In the genomic region with DNA sequence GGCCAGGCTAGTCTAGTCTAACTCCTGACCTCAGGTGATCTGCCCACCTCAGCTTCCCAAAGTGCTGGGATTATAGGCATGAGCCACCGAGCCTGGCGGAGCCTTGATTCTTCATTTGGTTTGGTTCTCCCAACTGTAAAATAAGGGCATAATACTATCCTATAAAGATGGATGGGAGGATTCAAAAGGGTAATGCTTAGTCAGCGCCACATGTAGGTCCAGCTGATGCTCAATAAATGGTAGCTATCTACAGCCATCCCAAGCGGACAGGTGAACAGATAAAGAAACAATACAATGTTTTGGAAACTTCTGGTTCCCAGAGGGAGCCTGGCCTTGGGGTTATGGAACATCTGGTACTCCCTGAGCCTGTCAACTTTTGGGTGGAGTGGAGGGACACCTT, we compare ENCODE assay signal across 18 cellular contexts. TPM values are rescaled to one million over a fixed set of nuclear protein-coding genes. Genes with fewer than 3 reads are reported as not detected.
DNase-seq lines count a peak whose midpoint lies in the region; ATAC-seq, FAIRE-seq and TF ChIP-seq lines count a peak whose summit lies in the region.
"Had no signal": no experiment of that assay in that cellular context is flagged by ENCODE, and none has a peak within 500 bp of the region (broad histone marks: within the 10 kb centered on the region; RNA-seq: fewer than 3 reads in every experiment).

No MANE protein-coding gene starts in this region.

- H3K36me3 Mint-ChIP-seq in endodermal cell (ENCODE audit: low read depth), result no peaks in the 10 kb centered on the region
- peaks cover 19% of the 10 kb centered on the region for H3K36me3 Mint-ChIP-seq in stimulated activated effector memory CD8-positive, alpha-beta T cell treated with anti-CD3 and anti-CD28 coated beads, Interleukin-12 subunit alpha, Interleukin-12 subunit beta, amount 100 ng/mL, for 72 hours
- H3K36me3 Mint-ChIP-seq in naive thymus-derived CD4-positive, alpha-beta T cell, result peaks cover 0 to 2% (median 0%) of the 10 kb centered on the region in 5 donors

- no peaks in the 10 kb centered on the region for H3K9me2 ChIP-seq in PC-9 (ENCODE audit: insufficient read depth)

- no peak overlapping the region for H3K4ac ChIP-seq in IMR-90 (ENCODE audit: low read depth, low read length)

- intact Hi-C loops in IMR-90 (cut with micrococcal nuclease) (no loop called here), K562 (cut with micrococcal nuclease) (no loop called here), PC-9 (cut with micrococcal nuclease; ENCODE audit: unreplicated experiment) (no loop called here)
- intact Hi-C loops in naive thymus-derived CD4-positive, alpha-beta T cell (cut with micrococcal nuclease), result no loop called here

- H3K9me1 ChIP-seq in IMR-90 (ENCODE audit: insufficient read depth, low read length) (no peaks in the 10 kb centered on the region), K562 (ENCODE audit: control insufficient read depth, insufficient read depth, low read length) (no peaks in the 10 kb centered on the region)

- no peak overlapping the region for H4K8ac ChIP-seq in IMR-90 (ENCODE audit: low read depth in 2 of 2, low read length in 2 of 2)

- TF ChIP-seq POLR2A in IMR-90 (IDR thresholded peaks at IDR 0.05; ENCODE audit: low read depth, low read length) (no peak), K562 (conservative IDR thresholded peaks at IDR 0.05) (no peak)

- H3K27ac ChIP-seq in IMR-90 (ENCODE audit: insufficient read depth, low read length) (no peak overlapping the region), K562 (ENCODE audit: extremely low read depth, low read depth, low read length) (no peak overlapping the region), endodermal cell (ENCODE audit: low read depth, low read length) (no peak overlapping the region), PC-9 (no peak overlapping the region)
- H3K27ac ChIP-seq in naive thymus-derived CD4-positive, alpha-beta T cell (ENCODE audit: low read depth, low read length), result no peak overlapping the region
- H3K27ac ChIP-seq: C4-2B had no signal

- H4K20me1 ChIP-seq in IMR-90 (ENCODE audit: insufficient read depth, low read length) (no peaks in the 10 kb centered on the region), K562 (replicated peaks; ENCODE audit: control insufficient read depth, insufficient read depth, low read length) (no peaks in the 10 kb centered on the region), PC-9 (ENCODE audit: insufficient read depth) (no peaks in the 10 kb centered on the region)

- H3K4me1 ChIP-seq in IMR-90 (ENCODE audit: control insufficient read depth, insufficient read depth, low read length) (no peaks in the 10 kb centered on the region), K562 (replicated peaks in 1 of 2; ENCODE audit: control insufficient read depth in 2 of 2, insufficient read depth in 2 of 2, low read length in 2 of 2) (peaks cover 2 to 8% of the 10 kb centered on the region in 2 experiments; a peak in 2 of 5 replicates), endodermal cell (ENCODE audit: control insufficient read depth, insufficient read depth, low read length) (no peaks in the 10 kb centered on the region), PC-9 (replicated peaks; ENCODE audit: insufficient read depth) (no peaks in the 10 kb centered on the region)
- H3K4me1 ChIP-seq in naive thymus-derived CD4-positive, alpha-beta T cell (ENCODE audit: control insufficient read depth in 2 of 2, insufficient read depth in 2 of 2, low read length in 2 of 2), result no peaks in the 10 kb centered on the region

- H3K4me3 Mint-ChIP-seq in endodermal cell, result no peak overlapping the region
- H3K4me3 Mint-ChIP-seq in stimulated activated effector memory CD8-positive, alpha-beta T cell treated with anti-CD3 and anti-CD28 coated beads, Interleukin-12 subunit alpha, Interleukin-12 subunit beta, amount 100 ng/mL, for 72 hours, result no peak overlapping the region
- no peak overlapping the region for H3K4me3 Mint-ChIP-seq in naive thymus-derived CD4-positive, alpha-beta T cell
- H3K4me3 Mint-ChIP-seq: CD4-positive, alpha-beta T cell; GM23338 had no signal

- H3K36me3 ChIP-seq in IMR-90 (ENCODE audit: control insufficient read depth, insufficient read depth, low read length) (no peaks in the 10 kb centered on the region), K562 (ENCODE audit: control insufficient read depth, insufficient read depth, low read length) (no peaks in the 10 kb centered on the region), endodermal cell (ENCODE audit: control insufficient read depth, insufficient read depth, low read length) (no peaks in the 10 kb centered on the region), PC-9 (ENCODE audit: low read depth) (no peaks in the 10 kb centered on the region)
- no peaks in the 10 kb centered on the region for H3K36me3 ChIP-seq in naive thymus-derived CD4-positive, alpha-beta T cell (ENCODE audit: control insufficient read depth in 2 of 3, insufficient read depth in 3 of 3, low read length in 3 of 3)

- H3K4me3 ChIP-seq in IMR-90 (ENCODE audit: insufficient read depth, low read depth, low read length), result no peak overlapping the region
- H3K4me3 ChIP-seq in K562, result no peak overlapping the region
- no peak overlapping the region for H3K4me3 ChIP-seq in endodermal cell (ENCODE audit: low read length)
- no peak overlapping the region for H3K4me3 ChIP-seq in naive thymus-derived CD4-positive, alpha-beta T cell (ENCODE audit: low read length)
- H3K4me3 ChIP-seq in PC-9, result no peak overlapping the region
- H3K4me3 ChIP-seq: GM23338 had no signal

- H2AK5ac ChIP-seq in IMR-90 (ENCODE audit: low read depth, low read length), result no peak overlapping the region

- ATAC-seq in IMR-90 (ENCODE audit: low read depth) (no peak), K562 (no peak), GM21786 (IDR thresholded peaks at IDR 0.05; ENCODE audit: unreplicated experiment) (no peak)
- ATAC-seq in stimulated activated effector memory CD8-positive, alpha-beta T cell treated with anti-CD3 and anti-CD28 coated beads, Interleukin-12 subunit alpha, Interleukin-12 subunit beta, amount 100 ng/mL, for 72 hours, result no peak
- no peak for ATAC-seq in naive thymus-derived CD4-positive, alpha-beta T cell
- ATAC-seq: GM23338 had no signal

- H2BK5ac ChIP-seq in IMR-90 (ENCODE audit: low read depth, low read length, poor library complexity, severe bottlenecking), result no peak overlapping the region

- no CpG with 5 or more reads among the region's 4 CpGs for WGBS in IMR-90 (ENCODE audit: extremely low coverage in 2 of 2, insufficient read length in 1 of 2), 2 experiments
- 53% methylated on average over 4 of the region's 4 CpGs for WGBS in K562 (ENCODE audit: insufficient coverage, low coverage, missing lambda C conversion rate)
- WGBS in endodermal cell (ENCODE audit: insufficient coverage in 1 of 2, insufficient read length in 1 of 2), 2 experiments, result 90 to 95% methylated on average over 2 to 4 of the region's 4 CpGs

- no peaks in the 10 kb centered on the region for H3K9me3 Mint-ChIP-seq in endodermal cell
- no peaks in the 10 kb centered on the region for H3K9me3 Mint-ChIP-seq in stimulated activated effector memory CD8-positive, alpha-beta T cell treated with anti-CD3 and anti-CD28 coated beads, Interleukin-12 subunit alpha, Interleukin-12 subunit beta, amount 100 ng/mL, for 72 hours
- H3K9me3 Mint-ChIP-seq in naive thymus-derived CD4-positive, alpha-beta T cell, result no peaks in the 10 kb centered on the region
- H3K9me3 Mint-ChIP-seq: CD4-positive, alpha-beta T cell; GM23338 had no signal

- BruUV-seq in IMR-90 (replicated peaks; lab: Mats Ljungman, UMichigan) (no TSS peak), K562 (replicated peaks; lab: Mats Ljungman, UMichigan) (no TSS peak), PC-9 (replicated peaks; lab: Mats Ljungman, UMichigan) (no TSS peak)

- no peak for TF ChIP-seq EP300 in K562 (IDR thresholded peaks at IDR 0.05; ENCODE audit: low read length)

- FAIRE-seq in K562 (lab: Jason Lieb, UNC), result no peak
- FAIRE-seq: GM12891, H54 had no signal

- H2AK9ac ChIP-seq in IMR-90 (replicated peaks; ENCODE audit: low read depth, low read length, poor library complexity), result no peak overlapping the region

- TF ChIP-seq CTCF in IMR-90 (conservative IDR thresholded peaks at IDR 0.05; ENCODE audit: low read depth, low read length) (no peak), K562 (IDR thresholded peaks at IDR 0.05 in 2 of 3, conservative IDR thresholded peaks at IDR 0.05 in 1 of 3; ENCODE audit: insufficient read depth in 2 of 3, low read depth in 1 of 3, low read length in 3 of 3) (no peak), endodermal cell (conservative IDR thresholded peaks at IDR 0.05) (no peak), PC-9 (conservative IDR thresholded peaks at IDR 0.05) (no peak)

- no peaks in the 10 kb centered on the region; the same call in 1 of the 2 replicates for H3F3A ChIP-seq in PC-9 (ENCODE audit: insufficient read depth, low read depth)

- no peaks in the 10 kb centered on the region for H3K79me2 ChIP-seq in K562 (ENCODE audit: control insufficient read depth, insufficient read depth, low read length)
- 0 out of 2 replicates have a peak, but pooled peaks cover 4% of the 10 kb centered on the region for H3K79me2 ChIP-seq in PC-9 (ENCODE audit: low read depth)

- dilution Hi-C loops in IMR-90 (cut with HindIII; ENCODE audit: low sequenced_read_pairs, unreplicated experiment), result no loop called here

- H2BK20ac ChIP-seq in IMR-90 (ENCODE audit: low read depth, low read length), result no peak overlapping the region

- H4K5ac ChIP-seq in IMR-90 (ENCODE audit: low read depth, low read length), result no peak overlapping the region

- H3K4me1 Mint-ChIP-seq in endodermal cell, result no peaks in the 10 kb centered on the region
- no peaks in the 10 kb centered on the region for H3K4me1 Mint-ChIP-seq in stimulated activated effector memory CD8-positive, alpha-beta T cell treated with anti-CD3 and anti-CD28 coated beads, Interleukin-12 subunit alpha, Interleukin-12 subunit beta, amount 100 ng/mL, for 72 hours
- peaks cover 0 to 2% (median 0%) of the 10 kb centered on the region in 7 donors for H3K4me1 Mint-ChIP-seq in naive thymus-derived CD4-positive, alpha-beta T cell
- H3K4me1 Mint-ChIP-seq: GM23338 had no signal

- no peak overlapping the region for H2BK15ac ChIP-seq in IMR-90 (ENCODE audit: low read depth, low read length)

- CTCF ChIA-PET in IMR-90 (lab: Yijun Ruan, JAX), result no interaction called here
- CTCF ChIA-PET in K562 (lab: Yijun Ruan, JAX; ENCODE audit: low intra/inter-chr PET ratio), result no interaction called here
- CTCF ChIA-PET in naive thymus-derived CD4-positive, alpha-beta T cell (lab: Charles Lee), result interaction anchor here (0.6 to 0.7 kb wide), 2 partner anchors 9 to 22 kb away, joined by 3 read pairs; no protein-coding TSS in a partner anchor
- CTCF ChIA-PET in PC-9 (lab: Charles Lee), result no interaction called here

- H3K4me2 ChIP-seq in IMR-90 (ENCODE audit: low read depth, low read length) (no peak overlapping the region), K562 (ENCODE audit: insufficient read depth, low read length) (no peak overlapping the region), PC-9 (no peak overlapping the region)
- H3K4me2 ChIP-seq: GM23338 had no signal

- H3K14ac ChIP-seq in IMR-90 (replicated peaks; ENCODE audit: low read depth, low read length), result no peak overlapping the region

- H3K23ac ChIP-seq in IMR-90 (ENCODE audit: low read depth, low read length), result no peak overlapping the region

- no peak overlapping the region for H3K9ac ChIP-seq in IMR-90 (ENCODE audit: low read depth, low read length)
- no peak overlapping the region for H3K9ac ChIP-seq in K562 (ENCODE audit: insufficient read depth in 1 of 2, low read depth in 2 of 2, low read length in 2 of 2)
- no peak overlapping the region for H3K9ac ChIP-seq in endodermal cell (ENCODE audit: extremely low read depth, low read length, poor library complexity, severe bottlenecking)

- no peak overlapping the region for H3K27ac Mint-ChIP-seq in endodermal cell
- H3K27ac Mint-ChIP-seq in stimulated activated effector memory CD8-positive, alpha-beta T cell treated with anti-CD3 and anti-CD28 coated beads, Interleukin-12 subunit alpha, Interleukin-12 subunit beta, amount 100 ng/mL, for 72 hours, result peak overlapping the region; percentile 40
- no peak overlapping the region for H3K27ac Mint-ChIP-seq in naive thymus-derived CD4-positive, alpha-beta T cell
- H3K27ac Mint-ChIP-seq: CD4-positive, alpha-beta T cell; GM23338 had no signal

- no peaks in the 10 kb centered on the region; a peak in 1 of 4 replicates for H3K79me1 ChIP-seq in IMR-90 (ENCODE audit: low read depth in 1 of 2, low read length in 2 of 2)

- no peak overlapping the region for H3K18ac ChIP-seq in IMR-90 (ENCODE audit: low read depth, low read length)

- H2AFZ ChIP-seq in IMR-90 (replicated peaks; ENCODE audit: low read length, poor library complexity), result no peak overlapping the region
- no peak overlapping the region for H2AFZ ChIP-seq in K562 (ENCODE audit: low read depth, low read length)
- H2AFZ ChIP-seq in PC-9, result no peak overlapping the region
- H2AFZ ChIP-seq: GM23338 had no signal

- in situ Hi-C loops in IMR-90 (cut with MboI; ENCODE audit: low sequenced_read_pairs) (no loop called here), K562 (cut with MboI) (no loop called here)

- H3K9me3 ChIP-seq in IMR-90 (ENCODE audit: control insufficient read depth, insufficient read depth, low read length) (no peaks in the 10 kb centered on the region), K562 (replicated peaks; ENCODE audit: control insufficient read depth, insufficient read depth, low read depth, low read length) (no peaks in the 10 kb centered on the region), endodermal cell (ENCODE audit: control insufficient read depth, low read length) (no peaks in the 10 kb centered on the region), PC-9 (ENCODE audit: insufficient read depth, low read depth) (no peaks in the 10 kb centered on the region)
- no peaks in the 10 kb centered on the region for H3K9me3 ChIP-seq in naive thymus-derived CD4-positive, alpha-beta T cell (ENCODE audit: control insufficient read depth in 2 of 3, low read length in 3 of 3)

- no peak for DNase-seq in IMR-90
- DNase-seq in K562 (ENCODE audit: extremely low read depth in 1 of 4, low spot score in 3 of 4), result peak in 1 of 4 experiments; percentile 15
- peak; percentile 13 for DNase-seq in endodermal cell
- DNase-seq in stimulated activated effector memory CD8-positive, alpha-beta T cell treated with anti-CD3 and anti-CD28 coated beads, Interleukin-12 subunit alpha, Interleukin-12 subunit beta, amount 100 ng/mL, for 72 hours (ENCODE audit: low spot score in 2 of 2), result no peak
- DNase-seq in naive thymus-derived CD4-positive, alpha-beta T cell, result no peak
- no peak for DNase-seq in DMS153 (lab: John Stamatoyannopoulos, UW)
- DNase-seq in PC-9, result no peak
- DNase-seq: AML-193; CD4-positive, alpha-beta T cell; DMS53; DND-41; EL; HCEC 1CT had no signal

- H3K27me3 ChIP-seq in IMR-90 (ENCODE audit: control insufficient read depth, insufficient read depth, low read length) (no peaks in the 10 kb centered on the region), K562 (ENCODE audit: control insufficient read depth in 2 of 2, insufficient read depth in 2 of 2, low read length in 2 of 2) (no peaks in the 10 kb centered on the region), endodermal cell (ENCODE audit: control insufficient read depth, insufficient read depth, low read length, poor library complexity, severe bottlenecking) (no peaks in the 10 kb centered on the region), PC-9 (ENCODE audit: insufficient read depth, low read depth) (no peaks in the 10 kb centered on the region)
- no peaks in the 10 kb centered on the region for H3K27me3 ChIP-seq in naive thymus-derived CD4-positive, alpha-beta T cell (ENCODE audit: control insufficient read depth in 2 of 2, insufficient read depth in 2 of 2, low read length in 2 of 2)

- no peaks in the 10 kb centered on the region for H3K27me3 Mint-ChIP-seq in endodermal cell (ENCODE audit: insufficient read depth)
- no peaks in the 10 kb centered on the region for H3K27me3 Mint-ChIP-seq in naive thymus-derived CD4-positive, alpha-beta T cell
- H3K27me3 Mint-ChIP-seq: CD4-positive, alpha-beta T cell had no signal

- TF ChIP-seq RAD21 in IMR-90 (IDR thresholded peaks at IDR 0.05; ENCODE audit: low read length) (no peak), K562 (CRISPR knock-in tag; conservative IDR thresholded peaks at IDR 0.05 in 1 of 2, IDR thresholded peaks at IDR 0.05 in 1 of 2) (no peak)

- no peak overlapping the region for H4K91ac ChIP-seq in IMR-90 (ENCODE audit: insufficient read depth, low read depth, low read length)

- H3K56ac ChIP-seq in IMR-90 (ENCODE audit: extremely low read depth, insufficient read depth, low read length), result no peak overlapping the region

- POLR2A ChIA-PET in IMR-90 (lab: Charles Lee; ENCODE audit: unreplicated experiment) (no interaction called here), K562 (lab: Yijun Ruan, JAX) (interaction anchor here (0.6 to 3.5 kb wide), 8 partner anchors 8 to 1211 kb away, joined by 3 to 17 read pairs (median 4); partner anchors contain the start of genes DYNC2I2 and PKN3), PC-9 (lab: Charles Lee; ENCODE audit: unreplicated experiment) (interaction anchor here (0.6 kb wide), 2 partner anchors 14 to 154 kb away, joined by 3 to 6 read pairs; partner anchors contain the start of gene SPOUT1)
- POLR2A ChIA-PET in naive thymus-derived CD4-positive, alpha-beta T cell (lab: Charles Lee), result interaction anchor here (0.9 to 1.4 kb wide), 2 partner anchors 9 to 14 kb away, joined by 3 to 6 read pairs; no protein-coding TSS in a partner anchor

- no peak overlapping the region for H2BK120ac ChIP-seq in IMR-90 (ENCODE audit: low read depth, low read length)

RNA-seq across cellular contexts. Expression of gene SET, which starts 13.6 kb away (rescaled TPM):
- total RNA-seq in IMR-90 (2012; rRNA removed) (182 and 587 TPM in 2 replicates), K562 (2014; rRNA removed) (887 and 1,071 TPM in 2 replicates), K562 (2014; rRNA removed; fragmentation: Illumina TruSeq; extraction: Trizol) (1,328 and 1,534 TPM in 2 replicates), K562 (2015; rRNA removed; fragmentation: Illumina TruSeq; extraction: Trizol) (1,335 and 1,447 TPM in 2 replicates), K562 (2021) (840 and 907 TPM in 2 replicates), endodermal cell (100 to 1,000 TPM; 762 to 795 TPM), PC-9 (2021) (539 and 738 TPM in 2 replicates)
- polyA plus RNA-seq in IMR-90 (2012; rRNA removed) (80.2 and 104 TPM in 2 replicates), K562 (2011; rRNA removed) (308 and 520 TPM in 2 replicates), K562 (2014; fragmentation: Illumina TruSeq; extraction: Trizol) (886 and 1,006 TPM in 2 replicates), K562 (2014; fragmentation: Nextera tagmentation; extraction: Ambion mirVana) (100 to 1,000 TPM; 404 to 534 TPM), K562 (2014; rRNA removed) (609 and 622 TPM in 2 replicates)
- 13.7 and 17.9 TPM in 2 replicates for polyA plus RNA-seq in IMR-90 (2012; cell fraction: cytosol; rRNA removed)
- polyA plus RNA-seq in IMR-90 (2012; cell fraction: nucleus; rRNA removed; ENCODE audit: low replicate concordance), result 21.2 and 52.6 TPM in 2 replicates
- 148 and 241 TPM in 2 replicates for total RNA-seq in K562 (2011; cell fraction: chromatin; rRNA removed; ENCODE audit: low replicate concordance)
- 111 and 117 TPM in 2 replicates for total RNA-seq in K562 (2011; cell fraction: nucleolus; rRNA removed)
- 183 and 259 TPM in 2 replicates for total RNA-seq in K562 (2011; cell fraction: nucleoplasm; rRNA removed)
- 84.3 and 133 TPM in 2 replicates for polyA plus RNA-seq in K562 (2011; cell fraction: cytosol; rRNA removed)
- 138 and 148 TPM in 2 replicates for polyA plus RNA-seq in K562 (2011; cell fraction: nucleus; rRNA removed)
- 556 and 791 TPM in 2 replicates for polyA plus RNA-seq in K562 (2012)
- 1,021 and 1,119 TPM in 2 replicates for polyA minus RNA-seq in K562 (2011; rRNA and poly(A)+ RNA removed)
- 256 and 383 TPM in 2 replicates for polyA minus RNA-seq in K562 (2011; cell fraction: cytosol; rRNA and poly(A)+ RNA removed)
- polyA minus RNA-seq in K562 (2011; cell fraction: nucleus; rRNA and poly(A)+ RNA removed), result 100 and 155 TPM in 2 replicates
- 715 TPM for polyA plus RNA-seq in endodermal cell (2013, experiment 1 of 2)
- polyA plus RNA-seq in endodermal cell (2013, experiment 2 of 2), result 707 TPM
- 100 to 1,000 TPM; 222 to 488 (median 270) TPM for total RNA-seq in naive thymus-derived CD4-positive, alpha-beta T cell
- 100 to 1,000 TPM; 133 to 200 TPM for polyA plus RNA-seq in naive thymus-derived CD4-positive, alpha-beta T cell

RNA-seq across cellular contexts. Expression of gene DYNC2I2, which starts 18.7 kb away (rescaled TPM):
- total RNA-seq in IMR-90 (2012; rRNA removed), result 36.1 and 37.1 TPM in 2 replicates
- polyA plus RNA-seq in IMR-90 (2012; rRNA removed), result 33.7 and 42.9 TPM in 2 replicates
- 27.9 and 40.6 TPM in 2 replicates for polyA plus RNA-seq in IMR-90 (2012; cell fraction: cytosol; rRNA removed)
- polyA plus RNA-seq in IMR-90 (2012; cell fraction: nucleus; rRNA removed; ENCODE audit: low replicate concordance), result 24.0 and 102 TPM in 2 replicates
- 27.2 and 132 TPM in 2 replicates for total RNA-seq in K562 (2011; cell fraction: chromatin; rRNA removed; ENCODE audit: low replicate concordance)
- 174 and 202 TPM in 2 replicates for total RNA-seq in K562 (2011; cell fraction: nucleolus; rRNA removed)
- 76.1 and 76.9 TPM in 2 replicates for total RNA-seq in K562 (2011; cell fraction: nucleoplasm; rRNA removed)
- 249 and 283 TPM in 2 replicates for total RNA-seq in K562 (2014; rRNA removed)
- total RNA-seq in K562 (2014; rRNA removed; fragmentation: Illumina TruSeq; extraction: Trizol), result 16.0 and 21.6 TPM in 2 replicates
- total RNA-seq in K562 (2015; rRNA removed; fragmentation: Illumina TruSeq; extraction: Trizol), result 69.5 and 71.3 TPM in 2 replicates
- 131 and 144 TPM in 2 replicates for total RNA-seq in K562 (2021)
- 70.0 and 85.8 TPM in 2 replicates for polyA plus RNA-seq in K562 (2011; rRNA removed)
- polyA plus RNA-seq in K562 (2011; cell fraction: cytosol; rRNA removed), result 110 and 264 TPM in 2 replicates
- polyA plus RNA-seq in K562 (2011; cell fraction: nucleus; rRNA removed), result 270 and 451 TPM in 2 replicates
- 106 and 139 TPM in 2 replicates for polyA plus RNA-seq in K562 (2012)
- 36.3 and 76.9 TPM in 2 replicates for polyA plus RNA-seq in K562 (2014; fragmentation: Illumina TruSeq; extraction: Trizol)
- 1 to 10 TPM; 1.5 to 2.3 TPM for polyA plus RNA-seq in K562 (2014; fragmentation: Nextera tagmentation; extraction: Ambion mirVana)
- polyA plus RNA-seq in K562 (2014; rRNA removed), result 165 and 184 TPM in 2 replicates
- polyA minus RNA-seq in K562 (2011; rRNA and poly(A)+ RNA removed), result 16.9 and 31.4 TPM in 2 replicates
- 70.6 and 79.0 TPM in 2 replicates for polyA minus RNA-seq in K562 (2011; cell fraction: cytosol; rRNA and poly(A)+ RNA removed)
- 78.6 and 83.6 TPM in 2 replicates for polyA minus RNA-seq in K562 (2011; cell fraction: nucleus; rRNA and poly(A)+ RNA removed)
- total RNA-seq in endodermal cell, result 100 to 1,000 TPM in 1 of 2 donors, 10 to 100 TPM in 1; 87.8 to 119 TPM
- 83.9 TPM for polyA plus RNA-seq in endodermal cell (2013, experiment 1 of 2)
- polyA plus RNA-seq in endodermal cell (2013, experiment 2 of 2), result 77.9 TPM
- 10 to 100 TPM in 1 of 5 experiments, 1 to 10 TPM in 4; 2.5 to 41.7 (median 3.8) TPM for total RNA-seq in naive thymus-derived CD4-positive, alpha-beta T cell
- polyA plus RNA-seq in naive thymus-derived CD4-positive, alpha-beta T cell, result 1 to 10 TPM; 1.4 to 2.5 TPM
- 225 and 263 TPM in 2 replicates for total RNA-seq in PC-9 (2021)

RNA-seq across cellular contexts. Expression of gene PKN3, which starts 26.9 kb away (rescaled TPM):
- total RNA-seq in IMR-90 (2012; rRNA removed) (1.6 and 1.7 TPM in 2 replicates), K562 (2014; rRNA removed) (29.4 and 42.4 TPM in 2 replicates), K562 (2014; rRNA removed; fragmentation: Illumina TruSeq; extraction: Trizol) (10.6 and 16.2 TPM in 2 replicates), K562 (2015; rRNA removed; fragmentation: Illumina TruSeq; extraction: Trizol) (17.5 and 19.7 TPM in 2 replicates), K562 (2021) (40.3 and 41.3 TPM in 2 replicates), endodermal cell (10 to 100 TPM; 26.0 to 27.2 TPM), PC-9 (2021) (5.5 and 9.1 TPM in 2 replicates)
- polyA plus RNA-seq in IMR-90 (2012; rRNA removed) (3.8 and 5.7 TPM in 2 replicates), K562 (2011; rRNA removed) (24.5 and 25.4 TPM in 2 replicates), K562 (2014; fragmentation: Illumina TruSeq; extraction: Trizol) (19.7 and 28.3 TPM in 2 replicates), K562 (2014; fragmentation: Nextera tagmentation; extraction: Ambion mirVana) (1 to 10 TPM in 1 of 2 experiments, under 1 TPM in 1; 0.82 to 1.4 TPM), K562 (2014; rRNA removed) (48.9 and 49.2 TPM in 2 replicates)
- polyA plus RNA-seq in IMR-90 (2012; cell fraction: cytosol; rRNA removed), result 3.5 and 3.6 TPM in 2 replicates
- 18.8 and 32.4 TPM in 2 replicates for polyA plus RNA-seq in IMR-90 (2012; cell fraction: nucleus; rRNA removed; ENCODE audit: low replicate concordance)
- 45.1 and 101 TPM in 2 replicates for total RNA-seq in K562 (2011; cell fraction: chromatin; rRNA removed; ENCODE audit: low replicate concordance)
- total RNA-seq in K562 (2011; cell fraction: nucleolus; rRNA removed), result 76.3 and 95.7 TPM in 2 replicates
- total RNA-seq in K562 (2011; cell fraction: nucleoplasm; rRNA removed), result 27.9 and 53.6 TPM in 2 replicates
- polyA plus RNA-seq in K562 (2011; cell fraction: cytosol; rRNA removed), result 25.0 and 47.2 TPM in 2 replicates
- polyA plus RNA-seq in K562 (2011; cell fraction: nucleus; rRNA removed), result 80.6 and 118 TPM in 2 replicates
- polyA plus RNA-seq in K562 (2012), result 28.4 and 42.0 TPM in 2 replicates
- 9.4 and 18.7 TPM in 2 replicates for polyA minus RNA-seq in K562 (2011; rRNA and poly(A)+ RNA removed)
- 23.5 and 24.5 TPM in 2 replicates for polyA minus RNA-seq in K562 (2011; cell fraction: cytosol; rRNA and poly(A)+ RNA removed)
- 12.1 and 13.3 TPM in 2 replicates for polyA minus RNA-seq in K562 (2011; cell fraction: nucleus; rRNA and poly(A)+ RNA removed)
- polyA plus RNA-seq in endodermal cell (2013, experiment 1 of 2), result 17.5 TPM
- 17.8 TPM for polyA plus RNA-seq in endodermal cell (2013, experiment 2 of 2)
- total RNA-seq in naive thymus-derived CD4-positive, alpha-beta T cell, result 10 to 100 TPM in 1 of 5 experiments, 1 to 10 TPM in 4; 1.1 to 11.7 (median 1.6) TPM
- polyA plus RNA-seq in naive thymus-derived CD4-positive, alpha-beta T cell, result 1 to 10 TPM in 1 of 2 donors, under 1 TPM in 1; 0.93 to 1.1 TPM

RNA-seq across cellular contexts. Expression of gene ZDHHC12, which starts 48.5 kb away (rescaled TPM):
- total RNA-seq in IMR-90 (2012; rRNA removed), result 13.9 and 16.7 TPM in 2 replicates
- polyA plus RNA-seq in IMR-90 (2012; rRNA removed), result 60.7 and 75.1 TPM in 2 replicates
- 76.2 and 119 TPM in 2 replicates for polyA plus RNA-seq in IMR-90 (2012; cell fraction: cytosol; rRNA removed)
- 11.3 and 58.5 TPM in 2 replicates for polyA plus RNA-seq in IMR-90 (2012; cell fraction: nucleus; rRNA removed; ENCODE audit: low replicate concordance)
- 7.1 and 18.4 TPM in 2 replicates for total RNA-seq in K562 (2011; cell fraction: chromatin; rRNA removed; ENCODE audit: low replicate concordance)
- 35.0 and 36.5 TPM in 2 replicates for total RNA-seq in K562 (2011; cell fraction: nucleolus; rRNA removed)
- 22.9 and 31.1 TPM in 2 replicates for total RNA-seq in K562 (2011; cell fraction: nucleoplasm; rRNA removed)
- total RNA-seq in K562 (2014; rRNA removed), result 38.0 and 57.7 TPM in 2 replicates
- total RNA-seq in K562 (2014; rRNA removed; fragmentation: Illumina TruSeq; extraction: Trizol), result 1.1 and 1.9 TPM in 2 replicates
- total RNA-seq in K562 (2015; rRNA removed; fragmentation: Illumina TruSeq; extraction: Trizol), result 18.7 and 19.1 TPM in 2 replicates
- 28.7 and 30.3 TPM in 2 replicates for total RNA-seq in K562 (2021)
- 13.8 and 24.8 TPM in 2 replicates for polyA plus RNA-seq in K562 (2011; rRNA removed)
- 30.4 and 84.8 TPM in 2 replicates for polyA plus RNA-seq in K562 (2011; cell fraction: cytosol; rRNA removed)
- polyA plus RNA-seq in K562 (2011; cell fraction: nucleus; rRNA removed), result 32.5 and 45.8 TPM in 2 replicates
- 31.0 and 52.7 TPM in 2 replicates for polyA plus RNA-seq in K562 (2012)
- 6.8 and 27.8 TPM in 2 replicates for polyA plus RNA-seq in K562 (2014; fragmentation: Illumina TruSeq; extraction: Trizol)
- 1 to 10 TPM in 1 of 2 experiments, under 1 TPM in 1; 0.21 to 4.3 TPM for polyA plus RNA-seq in K562 (2014; fragmentation: Nextera tagmentation; extraction: Ambion mirVana)
- polyA plus RNA-seq in K562 (2014; rRNA removed), result 31.7 TPM in 2 replicates
- 3.4 and 6.5 TPM in 2 replicates for polyA minus RNA-seq in K562 (2011; rRNA and poly(A)+ RNA removed)
- 21.7 and 30.2 TPM in 2 replicates for polyA minus RNA-seq in K562 (2011; cell fraction: cytosol; rRNA and poly(A)+ RNA removed)
- 5.8 and 6.1 TPM in 2 replicates for polyA minus RNA-seq in K562 (2011; cell fraction: nucleus; rRNA and poly(A)+ RNA removed)
- total RNA-seq in endodermal cell, result 10 to 100 TPM; 50.5 to 59.6 TPM
- polyA plus RNA-seq in endodermal cell (2013, experiment 1 of 2), result 27.6 TPM
- 26.7 TPM for polyA plus RNA-seq in endodermal cell (2013, experiment 2 of 2)
- total RNA-seq in naive thymus-derived CD4-positive, alpha-beta T cell, result 10 to 100 TPM; 21.2 to 70.3 (median 25.7) TPM
- polyA plus RNA-seq in naive thymus-derived CD4-positive, alpha-beta T cell, result 10 to 100 TPM; 63.2 to 74.2 TPM
- total RNA-seq in PC-9 (2021), result 102 and 133 TPM in 2 replicates
